1 cellular context compared by ENCODE assay signal in the genomic region with DNA sequence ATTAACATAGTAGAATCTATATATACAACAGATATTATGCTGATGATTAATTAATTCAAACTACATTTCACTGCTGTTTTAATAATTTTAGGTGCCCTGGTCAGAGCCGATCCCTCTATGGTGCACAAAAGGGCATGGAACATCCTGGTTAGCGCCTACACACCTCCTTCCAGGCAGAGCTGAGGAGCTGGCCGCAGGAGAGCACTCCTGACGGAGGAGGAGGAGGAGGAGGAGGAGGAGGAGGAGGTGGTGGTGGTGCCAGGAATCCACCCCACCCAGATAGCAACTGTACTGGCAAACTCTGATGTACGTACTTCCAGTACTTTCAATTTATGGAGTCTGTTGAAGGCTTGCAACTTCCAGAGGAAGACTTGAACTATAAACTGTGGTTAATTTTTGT.
TF ChIP-seq lines count a peak whose summit lies in the region.

No MANE protein-coding gene starts in this region.

TF ChIP-seq in K562, 482 proteins besides CTCF, POLR2A, EP300 and RAD21 (continued from another document):
- TF ChIP-seq, protein P1, sequence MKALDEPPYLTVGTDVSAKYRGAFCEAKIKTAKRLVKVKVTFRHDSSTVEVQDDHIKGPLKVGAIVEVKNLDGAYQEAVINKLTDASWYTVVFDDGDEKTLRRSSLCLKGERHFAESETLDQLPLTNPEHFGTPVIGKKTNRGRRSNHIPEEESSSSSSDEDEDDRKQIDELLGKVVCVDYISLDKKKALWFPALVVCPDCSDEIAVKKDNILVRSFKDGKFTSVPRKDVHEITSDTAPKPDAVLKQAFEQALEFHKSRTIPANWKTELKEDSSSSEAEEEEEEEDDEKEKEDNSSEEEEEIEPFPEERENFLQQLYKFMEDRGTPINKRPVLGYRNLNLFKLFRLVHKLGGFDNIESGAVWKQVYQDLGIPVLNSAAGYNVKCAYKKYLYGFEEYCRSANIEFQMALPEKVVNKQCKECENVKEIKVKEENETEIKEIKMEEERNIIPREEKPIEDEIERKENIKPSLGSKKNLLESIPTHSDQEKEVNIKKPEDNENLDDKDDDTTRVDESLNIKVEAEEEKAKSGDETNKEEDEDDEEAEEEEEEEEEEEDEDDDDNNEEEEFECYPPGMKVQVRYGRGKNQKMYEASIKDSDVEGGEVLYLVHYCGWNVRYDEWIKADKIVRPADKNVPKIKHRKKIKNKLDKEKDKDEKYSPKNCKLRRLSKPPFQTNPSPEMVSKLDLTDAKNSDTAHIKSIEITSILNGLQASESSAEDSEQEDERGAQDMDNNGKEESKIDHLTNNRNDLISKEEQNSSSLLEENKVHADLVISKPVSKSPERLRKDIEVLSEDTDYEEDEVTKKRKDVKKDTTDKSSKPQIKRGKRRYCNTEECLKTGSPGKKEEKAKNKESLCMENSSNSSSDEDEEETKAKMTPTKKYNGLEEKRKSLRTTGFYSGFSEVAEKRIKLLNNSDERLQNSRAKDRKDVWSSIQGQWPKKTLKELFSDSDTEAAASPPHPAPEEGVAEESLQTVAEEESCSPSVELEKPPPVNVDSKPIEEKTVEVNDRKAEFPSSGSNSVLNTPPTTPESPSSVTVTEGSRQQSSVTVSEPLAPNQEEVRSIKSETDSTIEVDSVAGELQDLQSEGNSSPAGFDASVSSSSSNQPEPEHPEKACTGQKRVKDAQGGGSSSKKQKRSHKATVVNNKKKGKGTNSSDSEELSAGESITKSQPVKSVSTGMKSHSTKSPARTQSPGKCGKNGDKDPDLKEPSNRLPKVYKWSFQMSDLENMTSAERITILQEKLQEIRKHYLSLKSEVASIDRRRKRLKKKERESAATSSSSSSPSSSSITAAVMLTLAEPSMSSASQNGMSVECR (CRISPR knock-in tag; IDR thresholded peaks at IDR 0.05): no peak
- TF ChIP-seq CTBP1 (IDR thresholded peaks at IDR 0.05; ENCODE audit: borderline replicate concordance) (no peak), FOXJ3 (CRISPR knock-in tag; IDR thresholded peaks at IDR 0.05) (no peak), NEUROD1 (IDR thresholded peaks at IDR 0.05; ENCODE audit: borderline replicate concordance, low read depth, low read length, partially characterized antibody) (no peak), SMARCB1 (IDR thresholded peaks at IDR 0.05; ENCODE audit: insufficient read length, low read depth) (no peak), ZNF263 (CRISPR knock-in tag; IDR thresholded peaks at IDR 0.05; ENCODE audit: borderline replicate concordance) (peak; percentile 17; the same call in 1 of the 2 replicates)
